Comparison of ENCODE assay signal across 1 cellular context in genomic region chr9:133031130-133031422, GRCh38.
TF ChIP-seq lines count a peak whose summit lies in the region.

No MANE protein-coding gene starts in this region.

TF ChIP-seq in endothelial cell of umbilical vein, 7 proteins besides CTCF, POLR2A, EP300 and RAD21:
- TF ChIP-seq GATA2 (IDR thresholded peaks at IDR 0.05; ENCODE audit: insufficient read depth, insufficient read length, low read depth, low read length) (no peak), FOS (IDR thresholded peaks at IDR 0.05; ENCODE audit: borderline replicate concordance, insufficient read depth, low read length) (no peak), MAX (IDR thresholded peaks at IDR 0.05; ENCODE audit: insufficient read depth, insufficient read length) (no peak), MYC (IDR thresholded peaks at IDR 0.05; ENCODE audit: low read depth, low read length) (no peak), EZH2 (IDR thresholded peaks at IDR 0.05; ENCODE audit: borderline replicate concordance, low read depth, low read length, severe bottlenecking) (no peak), JUN (IDR thresholded peaks at IDR 0.05; ENCODE audit: borderline replicate concordance, insufficient read depth, insufficient read length, low read depth) (no peak), POLR2AphosphoS5 (IDR thresholded peaks at IDR 0.05; ENCODE audit: insufficient read depth, low read depth, low read length) (no peak)
